ENCODE assay signal across 35 cellular contexts in the genomic region with DNA sequence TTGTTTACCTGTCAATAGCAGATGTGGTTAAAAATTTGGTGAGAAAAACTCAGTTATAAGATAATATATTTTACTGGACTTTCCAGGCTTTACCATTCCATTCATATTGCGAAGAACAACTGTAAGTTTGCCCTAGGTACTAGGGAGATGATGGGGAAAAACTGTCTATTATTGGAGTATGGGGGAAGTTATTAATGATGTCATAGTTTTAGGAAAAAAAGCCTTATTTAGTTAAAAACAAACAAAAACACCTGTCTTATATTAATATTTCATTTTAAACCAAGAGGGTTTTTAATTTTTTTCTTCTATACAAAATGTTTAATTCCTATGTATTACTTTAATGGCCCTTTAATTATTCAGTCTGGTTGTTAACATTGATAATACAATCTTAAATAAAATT. TPM values are rescaled to one million over a fixed set of nuclear protein-coding genes. Genes with fewer than 3 reads are reported as not detected.
"Had no signal": no experiment of that assay in that cellular context is flagged by ENCODE, and none has a peak within 500 bp of the region (broad histone marks: within the 10 kb centered on the region; RNA-seq: fewer than 3 reads in every experiment).

No MANE protein-coding gene starts in this region.

- H3K36me3 ChIP-seq: uterus had no signal

- ATAC-seq: naive thymus-derived CD8-positive, alpha-beta T cell; natural killer cell treated with Interleukin-12 subunit alpha and Interleukin-12 subunit beta and Interleukin-15 and Interleukin-18, amount 100 ng/mL, for 72 hours; pancreas; right cardiac atrium; sciatic nerve; stimulated activated naive B cell treated with anti-CD40 and anti-IgM and Interleukin-4, amounts not matched to agents 10 μg/mL and 1 μg/mL and 100 μg/mL, for 72 hours; upper lobe of right lung had no signal

- H3K4me3 ChIP-seq: pancreas, prostate gland, skin epidermis, smooth muscle cell, spleen, stomach, thoracic aorta, thyroid gland, tibial nerve, upper lobe of right lung, uterus had no signal

- FAIRE-seq: pancreas had no signal

- H3K27me3 ChIP-seq: neutrophil, pancreas, spleen, stomach, thyroid gland, tibial nerve, upper lobe of right lung, uterus had no signal

- H3K9me3 Mint-ChIP-seq: naive B cell; natural killer cell treated with Interleukin-12 subunit alpha and Interleukin-12 subunit beta and Interleukin-15 and Interleukin-18, amount 100 ng/mL, for 72 hours; nephron progenitor cell; neural crest cell; stimulated activated naive B cell treated with anti-CD40 and anti-IgM and Interleukin-4, amounts not matched to agents 10 μg/mL and 1 μg/mL and 100 μg/mL, for 72 hours; stimulated activated naive CD8-positive, alpha-beta T cell treated with anti-CD3 and anti-CD28 coated beads, Interleukin-15, Interleukin-2, amounts not matched to agents 100 ng/mL and 50 ng/mL, for 24 hours had no signal

- H3K4me3 Mint-ChIP-seq: naive B cell; naive thymus-derived CD8-positive, alpha-beta T cell; natural killer cell treated with Interleukin-12 subunit alpha and Interleukin-12 subunit beta and Interleukin-15 and Interleukin-18, amount 100 ng/mL, for 72 hours; nephron progenitor cell; neural crest cell; stimulated activated naive B cell treated with anti-CD40 and anti-IgM and Interleukin-4, amounts not matched to agents 10 μg/mL and 1 μg/mL and 100 μg/mL, for 72 hours; stimulated activated naive CD8-positive, alpha-beta T cell treated with anti-CD3 and anti-CD28 coated beads, Interleukin-15, Interleukin-2, amounts not matched to agents 100 ng/mL and 50 ng/mL, for 24 hours had no signal

- H3K27ac Mint-ChIP-seq: naive thymus-derived CD8-positive, alpha-beta T cell; natural killer cell treated with Interleukin-12 subunit alpha and Interleukin-12 subunit beta and Interleukin-15 and Interleukin-18, amount 100 ng/mL, for 72 hours; nephron progenitor cell; stimulated activated naive B cell treated with anti-CD40 and anti-IgM and Interleukin-4, amounts not matched to agents 10 μg/mL and 1 μg/mL and 100 μg/mL, for 72 hours; stimulated activated naive CD8-positive, alpha-beta T cell treated with anti-CD3 and anti-CD28 coated beads, Interleukin-15, Interleukin-2, amounts not matched to agents 100 ng/mL and 50 ng/mL, for 24 hours had no signal

- H3K4me1 ChIP-seq: pancreas, prostate gland, spleen, stomach, thyroid gland, tibial nerve, upper lobe of right lung, uterus had no signal

- H3K4me2 ChIP-seq: smooth muscle cell had no signal

- H3K4me1 Mint-ChIP-seq: naive thymus-derived CD8-positive, alpha-beta T cell; nephron progenitor cell; neural crest cell; stimulated activated naive B cell treated with anti-CD40 and anti-IgM and Interleukin-4, amounts not matched to agents 10 μg/mL and 1 μg/mL and 100 μg/mL, for 72 hours had no signal

- H3K27me3 Mint-ChIP-seq: natural killer cell treated with Interleukin-12 subunit alpha and Interleukin-12 subunit beta and Interleukin-15 and Interleukin-18, amount 100 ng/mL, for 72 hours; stimulated activated naive CD8-positive, alpha-beta T cell treated with anti-CD3 and anti-CD28 coated beads, Interleukin-15, Interleukin-2, amounts not matched to agents 100 ng/mL and 50 ng/mL, for 24 hours had no signal

- H3K27ac ChIP-seq: neutrophil, pancreas, prostate gland, skin epidermis, spleen, stomach, thoracic aorta, thyroid gland, tibial nerve, upper lobe of right lung, uterus had no signal

- H3K9me3 ChIP-seq: neutrophil, pancreas, prostate gland, spleen, stomach, thoracic aorta, thyroid gland, tibial nerve, upper lobe of right lung, uterus had no signal

- DNase-seq: naive B cell; naive thymus-derived CD8-positive, alpha-beta T cell; nephron progenitor cell; nucleus accumbens; pancreas; right cardiac atrium; spleen; stimulated activated CD4-positive, alpha-beta T cell treated with anti-CD3 and anti-CD28 coated beads, Interleukin-12 subunit alpha, Interleukin-12 subunit beta, amount 100 ng/mL, for 4 hours; stimulated activated CD4-positive, alpha-beta T cell treated with anti-CD3 and anti-CD28 coated beads, Interleukin-1b, Interleukin-23, amount 100 ng/mL, for 48 hours; stimulated activated CD4-positive, alpha-beta T cell treated with anti-CD3 and anti-CD28 coated beads, Interleukin-4, amount 100 ng/mL, for 1 hour; stimulated activated CD4-positive, alpha-beta T cell treated with anti-CD3 and anti-CD28 coated beads, Interleukin-4, amount 100 ng/mL, for 4 hours; stimulated activated CD8-positive, alpha-beta memory T cell treated with anti-CD3 and anti-CD28 coated beads, Interleukin-4, amount 100 ng/mL, for 48 hours; stimulated activated naive B cell treated with anti-CD40 and anti-IgM and Interleukin-4, amounts not matched to agents 10 μg/mL and 1 μg/mL and 100 μg/mL, for 72 hours; stimulated activated naive CD4-positive, alpha-beta T cell treated with Interleukin-2 at 50 U/mL for 16 hours; stomach; thyroid gland; trophoblast cell; upper lobe of right lung; uterus had no signal

RNA-seq across cellular contexts. Expression of gene SP9, which starts 18.2 kb away (rescaled TPM):
- total RNA-seq: naive thymus-derived CD8-positive, alpha-beta T cell; natural killer cell treated with Interleukin-12 subunit alpha and Interleukin-12 subunit beta and Interleukin-15 and Interleukin-18, amount 100 ng/mL, for 72 hours; omental fat pad; osteocyte; pancreas; posterior vena cava; pulmonary artery endothelial cell; right cardiac atrium; sciatic nerve; spleen; stomach; subcutaneous adipose tissue; thoracic aorta; thyroid gland; tibial nerve; upper lobe of right lung; urinary bladder; uterus had no signal
- polyA plus RNA-seq: naive thymus-derived CD8-positive, alpha-beta T cell; right cardiac atrium; spleen; stomach; urinary bladder had no signal
